7 cellular contexts compared by ENCODE assay signal in the genomic region with DNA sequence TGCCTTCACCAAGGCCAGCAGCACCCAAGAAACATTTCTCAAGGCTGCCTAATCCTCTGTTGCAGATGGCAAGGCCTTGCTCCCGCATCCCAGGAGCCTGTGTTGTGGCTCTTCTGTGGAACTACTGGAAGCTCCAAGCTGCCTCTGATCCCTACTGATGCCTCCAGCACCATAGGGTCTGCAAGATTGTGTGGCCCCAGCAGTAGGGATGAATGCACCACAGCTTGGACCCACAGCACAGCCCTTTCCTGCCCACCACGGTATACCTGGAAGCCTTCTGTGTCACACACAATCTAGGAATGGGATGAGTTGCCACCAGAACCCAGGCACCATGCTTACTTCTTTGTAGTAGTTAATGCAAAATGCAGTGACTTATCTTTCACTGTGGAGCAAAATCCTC.
"Had no signal": no experiment of that assay in that cellular context is flagged by ENCODE, and none has a peak within 500 bp of the region (broad histone marks: within the 10 kb centered on the region; RNA-seq: fewer than 3 reads in every experiment).

No MANE protein-coding gene starts in this region.

- H3K27ac Mint-ChIP-seq: GM23338, H9, IgD-negative memory B cell had no signal

- H3K4me3 Mint-ChIP-seq: GM23338, H9 had no signal

- H3K36me3 Mint-ChIP-seq: IgD-negative memory B cell had no signal

- H3K4me3 ChIP-seq: GM23338 had no signal

- H3K4me1 Mint-ChIP-seq: IgD-negative memory B cell had no signal

- H3K27ac ChIP-seq: HL-60 had no signal

- ATAC-seq: GM23338, HepG2 had no signal

- DNase-seq: H9, HCEC 1CT, KBM-7 had no signal
